29 cellular contexts compared by ENCODE assay signal in the genomic region with DNA sequence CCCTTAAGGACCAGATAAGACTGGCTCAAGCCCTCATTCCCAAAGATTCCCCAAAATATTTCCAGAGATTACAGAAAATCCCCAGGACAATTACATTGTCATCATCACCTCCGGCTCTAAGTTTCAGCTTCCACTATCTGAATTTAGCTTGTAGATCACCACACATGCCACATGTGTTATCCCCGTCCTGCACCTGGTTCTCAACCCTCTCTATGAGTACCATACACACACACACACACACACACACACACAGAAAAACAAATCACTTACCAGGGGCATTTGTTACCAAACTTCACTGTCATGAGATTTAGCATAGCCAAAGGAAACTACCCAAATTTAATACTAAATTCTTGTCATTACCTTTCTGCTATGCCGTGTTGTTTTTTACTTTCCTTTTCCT. TPM values are rescaled to one million over a fixed set of nuclear protein-coding genes. Genes with fewer than 3 reads are reported as not detected.
"Had no signal": no experiment of that assay in that cellular context is flagged by ENCODE, and none has a peak within 500 bp of the region (broad histone marks: within the 10 kb centered on the region; RNA-seq: fewer than 3 reads in every experiment).

No MANE protein-coding gene starts in this region.

- H3K4me3 ChIP-seq: esophagus squamous epithelium, gastrocnemius medialis, tibial nerve had no signal

- H3K9me3 ChIP-seq: esophagus squamous epithelium, gastrocnemius medialis, tibial nerve had no signal

- H3K9me3 Mint-ChIP-seq: activated CD4-positive, alpha-beta T cell treated with anti-CD3 and anti-CD28 coated beads, Interleukin-2, amount 10 ng/mL, durations not matched to agents 24 days and 14 days; activated CD8-positive, alpha-beta T cell treated with anti-CD3 and anti-CD28 coated beads for 36 hours; activated naive CD8-positive, alpha-beta T cell treated with anti-CD3 and anti-CD28 coated beads, Interleukin-2, amount 50 U/mL, for 24 hours; activated T-helper 1 cell treated with anti-CD3 and anti-CD28 coated beads, Interleukin-12 subunit alpha, Interleukin-12 subunit beta, Interleukin-2, Interleukin-4 antibody, amounts not matched to agents 30 ng/mL and 10 ng/mL and 1 ng/mL, durations not matched to agents 14 hours and 24 hours and 36 hours; endodermal cell; mesothelial cell of epicardium; natural killer cell; stimulated activated effector memory CD8-positive, alpha-beta T cell treated with anti-CD3 and anti-CD28 coated beads, Interleukin-12 subunit alpha, Interleukin-12 subunit beta, amount 100 ng/mL, for 72 hours; stimulated activated naive CD8-positive, alpha-beta T cell treated with anti-CD3 and anti-CD28 coated beads, Interleukin-15, amount 100 ng/mL, for 72 hours had no signal

- H3K27ac ChIP-seq: esophagus squamous epithelium, gastrocnemius medialis, tibial nerve had no signal

- H3K36me3 ChIP-seq: esophagus squamous epithelium, gastrocnemius medialis, tibial nerve had no signal

- H3K4me1 Mint-ChIP-seq: activated CD4-positive, alpha-beta T cell treated with anti-CD3 and anti-CD28 coated beads, Interleukin-2, amount 10 ng/mL, durations not matched to agents 24 days and 14 days; activated CD8-positive, alpha-beta memory T cell treated with anti-CD3 and anti-CD28 coated beads, Interleukin-2, amount 10 ng/mL, durations not matched to agents 7 days and 5 days; activated naive CD8-positive, alpha-beta T cell treated with anti-CD3 and anti-CD28 coated beads, Interleukin-2, amount 50 U/mL, for 24 hours; endodermal cell; mesothelial cell of epicardium; natural killer cell; stimulated activated effector memory CD8-positive, alpha-beta T cell treated with anti-CD3 and anti-CD28 coated beads, Interleukin-12 subunit alpha, Interleukin-12 subunit beta, amount 100 ng/mL, for 72 hours; stimulated activated naive CD8-positive, alpha-beta T cell treated with anti-CD3 and anti-CD28 coated beads, Interleukin-15, amount 100 ng/mL, for 72 hours had no signal

- H3K36me3 Mint-ChIP-seq: activated CD8-positive, alpha-beta memory T cell treated with anti-CD3 and anti-CD28 coated beads, Interleukin-2, amount 10 ng/mL, durations not matched to agents 7 days and 5 days; mesothelial cell of epicardium; natural killer cell; stimulated activated effector memory CD8-positive, alpha-beta T cell treated with anti-CD3 and anti-CD28 coated beads, Interleukin-12 subunit alpha, Interleukin-12 subunit beta, amount 100 ng/mL, for 72 hours had no signal

- ATAC-seq: activated CD4-positive, CD25-positive, alpha-beta regulatory T cell treated with anti-CD3 and anti-CD28 coated beads, Interleukin-2, amount 50 U/mL, for 24 hours; activated CD8-positive, alpha-beta memory T cell treated with anti-CD3 and anti-CD28 coated beads, Interleukin-2, amount 10 ng/mL, durations not matched to agents 7 days and 5 days; activated CD8-positive, alpha-beta T cell treated with anti-CD3 and anti-CD28 coated beads for 36 hours; activated naive CD8-positive, alpha-beta T cell treated with anti-CD3 and anti-CD28 coated beads, Interleukin-2, amount 50 U/mL, for 24 hours; gastrocnemius medialis; left ventricle myocardium superior; natural killer cell; sciatic nerve; stimulated activated effector memory CD8-positive, alpha-beta T cell treated with anti-CD3 and anti-CD28 coated beads, Interleukin-12 subunit alpha, Interleukin-12 subunit beta, amount 100 ng/mL, for 72 hours; stimulated activated naive CD8-positive, alpha-beta T cell treated with anti-CD3 and anti-CD28 coated beads, Interleukin-15, amount 100 ng/mL, for 72 hours had no signal

- H3K27ac Mint-ChIP-seq: activated CD4-positive, alpha-beta T cell treated with anti-CD3 and anti-CD28 coated beads, Interleukin-2, amount 10 ng/mL, durations not matched to agents 24 days and 14 days; activated CD8-positive, alpha-beta memory T cell treated with anti-CD3 and anti-CD28 coated beads, Interleukin-2, amount 10 ng/mL, durations not matched to agents 7 days and 5 days; activated CD8-positive, alpha-beta T cell treated with anti-CD3 and anti-CD28 coated beads for 36 hours; activated naive CD8-positive, alpha-beta T cell treated with anti-CD3 and anti-CD28 coated beads, Interleukin-2, amount 50 U/mL, for 24 hours; activated T-helper 1 cell treated with anti-CD3 and anti-CD28 coated beads, Interleukin-12 subunit alpha, Interleukin-12 subunit beta, Interleukin-2, Interleukin-4 antibody, amounts not matched to agents 30 ng/mL and 10 ng/mL and 1 ng/mL, durations not matched to agents 14 hours and 24 hours and 36 hours; endodermal cell; mesothelial cell of epicardium; natural killer cell; stimulated activated effector memory CD8-positive, alpha-beta T cell treated with anti-CD3 and anti-CD28 coated beads, Interleukin-12 subunit alpha, Interleukin-12 subunit beta, amount 100 ng/mL, for 72 hours; stimulated activated naive CD8-positive, alpha-beta T cell treated with anti-CD3 and anti-CD28 coated beads, Interleukin-15, amount 100 ng/mL, for 72 hours had no signal

- H3K27me3 ChIP-seq: esophagus squamous epithelium, gastrocnemius medialis, tibial nerve had no signal

- H3K4me3 Mint-ChIP-seq: activated CD4-positive, alpha-beta T cell treated with anti-CD3 and anti-CD28 coated beads, Interleukin-2, amount 10 ng/mL, durations not matched to agents 24 days and 14 days; activated CD8-positive, alpha-beta memory T cell treated with anti-CD3 and anti-CD28 coated beads, Interleukin-2, amount 10 ng/mL, durations not matched to agents 7 days and 5 days; activated CD8-positive, alpha-beta T cell treated with anti-CD3 and anti-CD28 coated beads for 36 hours; activated naive CD8-positive, alpha-beta T cell treated with anti-CD3 and anti-CD28 coated beads, Interleukin-2, amount 50 U/mL, for 24 hours; activated T-helper 1 cell treated with anti-CD3 and anti-CD28 coated beads, Interleukin-12 subunit alpha, Interleukin-12 subunit beta, Interleukin-2, Interleukin-4 antibody, amounts not matched to agents 30 ng/mL and 10 ng/mL and 1 ng/mL, durations not matched to agents 14 hours and 24 hours and 36 hours; endodermal cell; mesothelial cell of epicardium; natural killer cell; stimulated activated effector memory CD8-positive, alpha-beta T cell treated with anti-CD3 and anti-CD28 coated beads, Interleukin-12 subunit alpha, Interleukin-12 subunit beta, amount 100 ng/mL, for 72 hours; stimulated activated naive CD8-positive, alpha-beta T cell treated with anti-CD3 and anti-CD28 coated beads, Interleukin-15, amount 100 ng/mL, for 72 hours had no signal

- H3K27me3 Mint-ChIP-seq: activated CD8-positive, alpha-beta memory T cell treated with anti-CD3 and anti-CD28 coated beads, Interleukin-2, amount 10 ng/mL, durations not matched to agents 7 days and 5 days; activated CD8-positive, alpha-beta T cell treated with anti-CD3 and anti-CD28 coated beads for 36 hours; stimulated activated naive CD8-positive, alpha-beta T cell treated with anti-CD3 and anti-CD28 coated beads, Interleukin-15, amount 100 ng/mL, for 72 hours had no signal

- DNase-seq: activated CD4-positive, alpha-beta T cell treated with anti-CD3 and anti-CD28 coated beads, Interleukin-2, amount 10 ng/mL, durations not matched to agents 24 days and 14 days; activated CD8-positive, alpha-beta memory T cell treated with anti-CD3 and anti-CD28 coated beads, Interleukin-2, amount 10 ng/mL, durations not matched to agents 7 days and 5 days; activated CD8-positive, alpha-beta T cell treated with anti-CD3 and anti-CD28 coated beads for 36 hours; activated gamma-delta T cell; activated naive CD4-positive, alpha-beta T cell treated with anti-CD3 and anti-CD28 coated beads, Interleukin-2, amount 50 U/mL, for 16 hours; activated naive CD8-positive, alpha-beta T cell treated with anti-CD3 and anti-CD28 coated beads, Interleukin-2, amount 50 U/mL, for 24 hours; activated T-cell treated with anti-CD3 and anti-CD28 coated beads for 4 hours; cortex of kidney; endodermal cell; esophagus squamous epithelium; gastrocnemius medialis; hypothalamus; left ventricle myocardium superior; mammary epithelial cell; natural killer cell; small intestine; stimulated activated CD4-positive, alpha-beta T cell treated with anti-CD3 and anti-CD28 coated beads, Interleukin-2, amount 100 ng/mL, for 24 hours; stimulated activated naive CD8-positive, alpha-beta T cell treated with anti-CD3 and anti-CD28 coated beads, Interleukin-15, amount 100 ng/mL, for 72 hours had no signal

- H3K4me1 ChIP-seq: esophagus squamous epithelium, gastrocnemius medialis, tibial nerve had no signal

RNA-seq across cellular contexts. Expression of a gene that starts 15.4 kb away (rescaled TPM):
- total RNA-seq: activated CD4-positive, alpha-beta T cell treated with anti-CD3 and anti-CD28 coated beads, Interleukin-2, amount 10 ng/mL, durations not matched to agents 24 days and 14 days; activated CD8-positive, alpha-beta memory T cell treated with anti-CD3 and anti-CD28 coated beads, Interleukin-2, amount 10 ng/mL, durations not matched to agents 7 days and 5 days; activated CD8-positive, alpha-beta T cell treated with anti-CD3 and anti-CD28 coated beads for 36 hours; activated T-helper 1 cell treated with anti-CD3 and anti-CD28 coated beads, Interleukin-12 subunit alpha, Interleukin-12 subunit beta, Interleukin-2, Interleukin-4 antibody, amounts not matched to agents 30 ng/mL and 10 ng/mL and 1 ng/mL, durations not matched to agents 14 hours and 24 hours and 36 hours; endodermal cell; natural killer cell had no signal

RNA-seq across cellular contexts. Expression of a gene that starts 16.8 kb away (rescaled TPM):
- total RNA-seq: activated CD4-positive, alpha-beta T cell treated with anti-CD3 and anti-CD28 coated beads, Interleukin-2, amount 10 ng/mL, durations not matched to agents 24 days and 14 days; activated CD8-positive, alpha-beta memory T cell treated with anti-CD3 and anti-CD28 coated beads, Interleukin-2, amount 10 ng/mL, durations not matched to agents 7 days and 5 days; activated CD8-positive, alpha-beta T cell treated with anti-CD3 and anti-CD28 coated beads for 36 hours; activated T-helper 1 cell treated with anti-CD3 and anti-CD28 coated beads, Interleukin-12 subunit alpha, Interleukin-12 subunit beta, Interleukin-2, Interleukin-4 antibody, amounts not matched to agents 30 ng/mL and 10 ng/mL and 1 ng/mL, durations not matched to agents 14 hours and 24 hours and 36 hours; cerebellum; endodermal cell; esophagus squamous epithelium; gastrocnemius medialis; left ventricle myocardium superior; mammary epithelial cell; mesothelial cell of epicardium; natural killer cell; osteoblast; posterior vena cava; renal cortical epithelial cell; sciatic nerve; tibial nerve; urinary bladder had no signal
- polyA plus RNA-seq: mammary epithelial cell, small intestine, urinary bladder had no signal

RNA-seq across cellular contexts. Expression of a gene that starts 43.6 kb away (rescaled TPM):
- total RNA-seq: activated CD8-positive, alpha-beta memory T cell treated with anti-CD3 and anti-CD28 coated beads, Interleukin-2, amount 10 ng/mL, durations not matched to agents 7 days and 5 days; activated T-helper 1 cell treated with anti-CD3 and anti-CD28 coated beads, Interleukin-12 subunit alpha, Interleukin-12 subunit beta, Interleukin-2, Interleukin-4 antibody, amounts not matched to agents 30 ng/mL and 10 ng/mL and 1 ng/mL, durations not matched to agents 14 hours and 24 hours and 36 hours; natural killer cell had no signal
